ENCODE assay signal across 8 cellular contexts in genomic region chr6:155314773-155315515, GRCh38. TPM values are rescaled to one million over a fixed set of nuclear protein-coding genes. Genes with fewer than 3 reads are reported as not detected.
DNase-seq lines count a peak whose midpoint lies in the region; FAIRE-seq and TF ChIP-seq lines count a peak whose summit lies in the region.

No MANE protein-coding gene starts in this region.

- H4K91ac ChIP-seq in H9 (ENCODE audit: insufficient read length, low read depth, low read length) = no peak overlapping the region

- no peak overlapping the region for H3K14ac ChIP-seq in H9 (ENCODE audit: insufficient read depth, low read length)

- H3K9me3 ChIP-seq in H9 (ENCODE audit: control insufficient read depth, low read depth, low read length) (no peaks in the 10 kb centered on the region), astrocyte (ENCODE audit: insufficient read depth, low read depth, low read length) (no peaks in the 10 kb centered on the region), hepatocyte (ENCODE audit: low read depth) (no peaks in the 10 kb centered on the region), small intestine (ENCODE audit: control insufficient read depth, low read depth) (no peaks in the 10 kb centered on the region)

- no CpG with 5 or more reads among the region's 20 CpGs for WGBS in H9 (ENCODE audit: extremely low coverage, insufficient read length, low lambda C conversion rate)
- 7% methylated on average over 19 of the region's 20 CpGs for WGBS in hepatocyte (ENCODE audit: low lambda C conversion rate, missing lambda C conversion rate)
- WGBS in small intestine, 3 donors = 0 to 2% (median 1%) methylated on average over 20 of the region's 20 CpGs

- H4K20me1 ChIP-seq in H9 (ENCODE audit: control insufficient read depth, insufficient read depth, insufficient read length) (no peaks in the 10 kb centered on the region), astrocyte (ENCODE audit: insufficient read depth, low read length) (no peaks in the 10 kb centered on the region), hepatocyte (ENCODE audit: insufficient read depth, poor library complexity, severe bottlenecking) (no peaks in the 10 kb centered on the region)

- H3K4me3 Mint-ChIP-seq in H9 = peak overlapping the region; percentile 97
- peak overlapping the region; percentile 98 for H3K4me3 Mint-ChIP-seq in astrocyte (ENCODE audit: unreplicated experiment)

- no peaks in the 10 kb centered on the region for H3K9me3 Mint-ChIP-seq in H9
- no peaks in the 10 kb centered on the region for H3K9me3 Mint-ChIP-seq in astrocyte (ENCODE audit: unreplicated experiment)

- H2BK120ac ChIP-seq in H9 (ENCODE audit: low read depth, low read length, poor library complexity, severe bottlenecking) = no peak overlapping the region

- TF ChIP-seq CTCF in GM10248 (IDR thresholded peaks at IDR 0.05; ENCODE audit: control extremely low read depth, extremely low read depth, low read depth, missing control alignments) (no peak), H9 (conservative IDR thresholded peaks at IDR 0.05) (no peak), LNCaP clone FGC (IDR thresholded peaks at IDR 0.05; ENCODE audit: control insufficient read depth, extremely low read depth, insufficient read depth) (no peak), astrocyte (IDR thresholded peaks at IDR 0.05; ENCODE audit: insufficient read depth, low read depth, low read length) (no peak), hepatocyte (IDR thresholded peaks at IDR 0.05; ENCODE audit: poor library complexity) (no peak)

- H3K36me3 Mint-ChIP-seq in H9 (ENCODE audit: insufficient read depth in 1 of 3, low read depth in 3 of 3) = peaks cover 6 to 25% (median 22%) of the 10 kb centered on the region in 3 experiments
- no peaks in the 10 kb centered on the region for H3K36me3 Mint-ChIP-seq in astrocyte (ENCODE audit: low read depth, unreplicated experiment)

- no peak overlapping the region for H2BK5ac ChIP-seq in H9 (ENCODE audit: insufficient read length, low read length)

- H3K4me1 Mint-ChIP-seq in H9 (peaks cover 15% of the 10 kb centered on the region in 2 experiments), astrocyte (ENCODE audit: low read depth, unreplicated experiment) (peaks cover 5% of the 10 kb centered on the region)

- no peaks in the 10 kb centered on the region for H3K36me3 ChIP-seq in astrocyte (ENCODE audit: insufficient read depth, low read length)
- H3K36me3 ChIP-seq in hepatocyte (replicated peaks; ENCODE audit: insufficient read depth, low read depth) = no peaks in the 10 kb centered on the region
- H3K36me3 ChIP-seq in small intestine (ENCODE audit: control insufficient read depth in 2 of 2, insufficient read depth in 2 of 2, low read length in 2 of 2) = no peaks in the 10 kb centered on the region

- H2BK12ac ChIP-seq in H9 (ENCODE audit: insufficient read length, low read depth, low read length) = no peak overlapping the region

- no peak overlapping the region for H4K5ac ChIP-seq in H9 (ENCODE audit: insufficient read length, low read depth, low read length)

- no peak overlapping the region for H2BK15ac ChIP-seq in H9 (ENCODE audit: low read depth, low read length)

- peaks cover 2% of the 10 kb centered on the region for H3K23me2 ChIP-seq in H9 (ENCODE audit: insufficient read length, low read depth, low read length, poor library complexity, severe bottlenecking)

- no peaks in the 10 kb centered on the region for H3K79me2 ChIP-seq in H9 (ENCODE audit: insufficient read depth, low read length)
- H3K79me2 ChIP-seq in astrocyte (ENCODE audit: insufficient read depth, low read length) = peaks cover 18% of the 10 kb centered on the region
- H3K79me2 ChIP-seq in hepatocyte = peaks cover 21% of the 10 kb centered on the region

- FAIRE-seq in astrocyte (lab: Jason Lieb, UNC) (peak; percentile 59), small intestine (lab: Jason Lieb, UNC) (no peak)

- peak overlapping the region; percentile 92 for H3K4me3 ChIP-seq in LNCaP clone FGC (ENCODE audit: low read depth, low read length)
- H3K4me3 ChIP-seq in astrocyte (ENCODE audit: insufficient read depth, low read depth, low read length) = peak overlapping the region; percentile 83
- peak overlapping the region; percentile 47 for H3K4me3 ChIP-seq in hepatocyte
- H3K4me3 ChIP-seq in small intestine (ENCODE audit: low read depth in 1 of 2, low read length in 2 of 2) = peak overlapping the region in 1 of 2 donors; percentile 98

- POLR2A ChIA-PET in GM10248 (lab: Yijun Ruan, JAX) = interaction anchor here (0.6 to 1.1 kb wide), 5 partner anchors 16 to 960 kb away, joined by 3 to 5 read pairs (median 4); no protein-coding TSS in a partner anchor

- H3K23ac ChIP-seq in H9 (ENCODE audit: insufficient read length, low read depth, low read length) = no peak overlapping the region

- no peaks in the 10 kb centered on the region for H3K27me3 ChIP-seq in H9 (ENCODE audit: insufficient read depth, low read length)
- no peaks in the 10 kb centered on the region for H3K27me3 ChIP-seq in astrocyte (ENCODE audit: insufficient read depth, low read length)
- no peaks in the 10 kb centered on the region for H3K27me3 ChIP-seq in hepatocyte
- no peaks in the 10 kb centered on the region for H3K27me3 ChIP-seq in small intestine (ENCODE audit: control insufficient read depth in 2 of 2, insufficient read depth in 2 of 2, low read length in 2 of 2)

- H2AFZ ChIP-seq in H9 (ENCODE audit: low read length) = peak overlapping the region; percentile 60
- H2AFZ ChIP-seq in astrocyte (ENCODE audit: low read depth, low read length) = peak overlapping the region; percentile 67
- peak overlapping the region; percentile 54 for H2AFZ ChIP-seq in hepatocyte

- H3K27me3 Mint-ChIP-seq in H9 (ENCODE audit: low read depth) = no peaks in the 10 kb centered on the region
- H3K27me3 Mint-ChIP-seq in astrocyte (ENCODE audit: low read depth, unreplicated experiment) = no peaks in the 10 kb centered on the region

- peak overlapping the region; percentile 93 for H3K4me2 ChIP-seq in H9 (ENCODE audit: insufficient read depth, insufficient read length, low read length)
- peak overlapping the region; percentile 90 for H3K4me2 ChIP-seq in astrocyte (ENCODE audit: low read length)
- peak overlapping the region; percentile 69 for H3K4me2 ChIP-seq in hepatocyte

- H3K56ac ChIP-seq in H9 (ENCODE audit: insufficient read length, low read depth, low read length) = no peak overlapping the region

- no peaks in the 10 kb centered on the region for H3K79me1 ChIP-seq in H9 (ENCODE audit: insufficient read depth, low read depth, low read length, poor library complexity, severe bottlenecking)

- H3K27ac Mint-ChIP-seq in H9 = peak overlapping the region; percentile 44 to 99 (median 92); a peak in 6 of 7 replicates
- peak overlapping the region; percentile 79 for H3K27ac Mint-ChIP-seq in astrocyte (ENCODE audit: unreplicated experiment)

- H3K4me1 ChIP-seq in H9 (ENCODE audit: insufficient read depth, low read length) (no peaks in the 10 kb centered on the region; the same call in 1 of the 2 replicates), astrocyte (ENCODE audit: insufficient read depth, low read length) (peaks cover 8% of the 10 kb centered on the region), hepatocyte (ENCODE audit: insufficient read depth) (peaks cover 4% of the 10 kb centered on the region), small intestine (ENCODE audit: control insufficient read depth in 2 of 2, insufficient read depth in 1 of 2, low read depth in 1 of 2, low read length in 1 of 2) (no peaks in the 10 kb centered on the region)

- H3T11ph ChIP-seq in H9 (ENCODE audit: low read length) = no peak overlapping the region

- peak overlapping the region; percentile 7 for H3K18ac ChIP-seq in H9 (ENCODE audit: insufficient read length, low read depth, low read length)

- H2AK5ac ChIP-seq in H9 (ENCODE audit: insufficient read length, low read length) = no peak overlapping the region

- H3K9me2 ChIP-seq in hepatocyte (replicated peaks; ENCODE audit: insufficient read depth) = no peaks in the 10 kb centered on the region

- CTCF ChIA-PET in GM10248 (lab: Yijun Ruan, JAX) = interaction anchor here (0.9 to 3.0 kb wide), 8 partner anchors 11 to 1960 kb away, joined by 3 to 20 read pairs (median 4); no protein-coding TSS in a partner anchor

- peak; percentile 31 for DNase-seq in GM10248 (ENCODE audit: extremely low spot score)
- no peak for DNase-seq in H9
- peak; percentile 73 for DNase-seq in LNCaP clone FGC (ENCODE audit: low read depth)
- DNase-seq in SHP77 (lab: John Stamatoyannopoulos, UW) = peak; percentile 86 to 93
- DNase-seq in astrocyte (ENCODE audit: low read depth) = peak; percentile 75
- peak; percentile 77 for DNase-seq in hepatocyte (ENCODE audit: low spot score)
- DNase-seq in small intestine = peak; percentile 87
- no peak for DNase-seq in GM19238 (ENCODE audit: insufficient read length, low spot score)

- H2BK20ac ChIP-seq in H9 (ENCODE audit: low read depth, low read length, poor library complexity, severe bottlenecking) = no peak overlapping the region

- no peak overlapping the region for H3K4ac ChIP-seq in H9 (ENCODE audit: low read depth, low read length)

- peak overlapping the region; percentile 46 for H3K27ac ChIP-seq in H9 (ENCODE audit: insufficient read length, low read depth, low read length)
- peak overlapping the region; percentile 76 for H3K27ac ChIP-seq in astrocyte (ENCODE audit: low read depth, low read length)
- peak overlapping the region; percentile 80 for H3K27ac ChIP-seq in hepatocyte
- peak overlapping the region; percentile 87 to 92 for H3K27ac ChIP-seq in small intestine (ENCODE audit: low read depth in 1 of 2, low read length in 1 of 2)

- no peak overlapping the region for H4K8ac ChIP-seq in H9 (replicated peaks; ENCODE audit: insufficient read length, low read depth, low read length)

- H3K9ac ChIP-seq in H9 (ENCODE audit: extremely low read depth, insufficient read length, low read length) (peak overlapping the region; percentile 72), astrocyte (ENCODE audit: low read length) (peak overlapping the region; percentile 73)

RNA-seq across cellular contexts. Expression of gene TFB1M, which starts 0.7 kb away (rescaled TPM):
- total RNA-seq in H9 (2021) (28.6 and 31.5 TPM in 2 replicates), astrocyte (24.1 and 26.2 TPM in 2 replicates), hepatocyte (11.2 and 16.4 TPM in 2 replicates)
- polyA plus RNA-seq in hepatocyte (10.3 and 14.9 TPM in 2 replicates), small intestine (10 to 100 TPM in 2 of 3 donors, 1 to 10 TPM in 1; 5.4 to 16.5 (median 12.7) TPM)

RNA-seq across cellular contexts. Expression of gene CLDN20, which starts 51.1 kb away (rescaled TPM):
- total RNA-seq in H9 (2021) = not detected in 2 replicates
- not detected in 2 replicates for total RNA-seq in astrocyte
- not detected in 2 replicates for total RNA-seq in hepatocyte
- polyA plus RNA-seq in hepatocyte = 0.38 and 0.56 TPM in 2 replicates
- not detected for polyA plus RNA-seq in small intestine

Comparison
In these comparisons a context has a peak if more than half of its experiments do, and no peak if none do; other contexts are left out.
1. DNase-seq: peak in GM10248 (single experiment), LNCaP clone FGC (single experiment), SHP77 (2 of 2), astrocyte (single experiment), hepatocyte (single experiment) and small intestine (single experiment); none in H9 (single experiment) and GM19238 (single experiment).
2. Peak in every context shown above with its lines, with median percentiles within 50 percentile points of each other: H2AFZ ChIP-seq, H3K27ac ChIP-seq and H3K4me2 ChIP-seq.